2 cellular contexts compared by ENCODE assay signal in the genomic region with DNA sequence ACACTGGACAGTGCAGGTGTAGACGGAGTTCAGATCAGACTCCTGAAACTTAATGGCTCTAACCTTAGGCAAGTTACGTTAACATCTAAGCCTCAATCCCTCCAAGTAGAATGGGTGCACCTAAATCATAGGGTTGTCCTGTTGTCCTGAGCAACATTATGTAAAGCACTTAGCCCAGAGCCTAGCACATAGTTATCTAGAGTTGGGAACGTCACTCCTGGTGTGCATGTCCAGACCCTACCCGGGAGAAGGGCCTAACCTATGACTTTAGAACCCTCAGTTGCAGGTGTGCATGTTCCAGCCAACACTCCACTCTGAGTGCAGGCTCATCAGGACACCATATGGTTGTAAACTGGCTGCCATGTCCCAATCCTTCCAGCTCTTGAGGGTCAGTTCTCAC.
TF ChIP-seq lines count a peak whose summit lies in the region.

No MANE protein-coding gene starts in this region.

TF ChIP-seq in GM12891, 5 proteins besides CTCF, POLR2A, EP300 and RAD21:
- TF ChIP-seq POLR2AphosphoS5 (IDR thresholded peaks at IDR 0.05; ENCODE audit: low read depth, low read length): 0 out of 2 replicates have a peak, but pooled peaks have one; percentile 21
- no peak for TF ChIP-seq PAX5 (IDR thresholded peaks at IDR 0.05; ENCODE audit: insufficient read depth, low read length, severe bottlenecking)

TF ChIP-seq in GM12878, 131 proteins besides CTCF, POLR2A, EP300 and RAD21:
- TF ChIP-seq EGR1 (IDR thresholded peaks at IDR 0.05; ENCODE audit: borderline replicate concordance in 1 of 2, low read depth in 2 of 2, low read length in 2 of 2) (no peak), POLR2AphosphoS5 (IDR thresholded peaks at IDR 0.05; ENCODE audit: low read length) (peak; percentile 60; the same call in 1 of the 2 replicates)
TF ChIP-seq in GM12878: peak in this region for 1.
